ENCODE assay signal across 8 cellular contexts in the genomic region with DNA sequence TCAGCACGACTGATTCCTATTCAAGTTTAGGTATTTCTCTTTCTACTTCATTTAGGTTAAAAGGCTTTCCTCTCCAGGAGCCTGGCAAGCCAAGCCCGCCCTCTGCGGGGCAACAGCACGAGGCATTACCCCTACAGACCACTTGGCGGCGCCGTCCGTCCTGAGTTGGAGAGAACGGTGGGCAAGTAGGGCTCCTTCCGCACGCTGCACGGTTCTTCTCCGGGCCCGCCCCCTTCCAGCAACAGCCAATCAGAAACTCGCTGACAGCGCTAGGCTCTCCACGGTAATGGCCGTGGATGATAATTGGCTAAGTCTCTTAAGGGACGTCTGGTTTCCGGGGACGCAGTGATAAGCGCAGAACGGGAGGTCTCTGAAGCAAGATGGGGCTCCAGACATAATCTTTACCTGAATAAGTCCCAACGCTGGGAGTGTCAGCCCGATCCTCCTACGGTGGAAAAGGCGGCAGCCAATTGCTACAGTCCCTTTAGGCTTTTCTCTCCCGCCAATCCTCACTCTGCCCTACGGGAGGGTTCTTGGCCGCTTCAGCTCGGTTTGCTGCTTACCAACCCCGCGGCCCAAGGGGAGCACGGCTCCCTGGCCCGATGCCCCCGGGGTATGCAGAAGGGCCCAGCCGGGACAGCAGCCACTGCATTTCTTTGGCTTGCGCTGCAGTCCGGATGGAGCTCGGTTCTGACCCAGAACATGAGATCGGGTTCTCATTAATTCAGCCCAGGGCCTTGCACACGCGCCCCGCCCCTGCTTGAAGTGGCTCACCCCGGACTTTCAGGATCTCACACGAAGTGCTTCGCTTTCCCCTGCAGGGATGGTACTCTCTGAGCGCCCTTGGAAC.
A peak's percentile ranks its signal among the peaks of the same experiment; 100 is the strongest.
DNase-seq lines count a peak whose midpoint lies in the region; ATAC-seq, FAIRE-seq and TF ChIP-seq lines count a peak whose summit lies in the region.

No MANE protein-coding gene starts in this region.

- peak; percentile 98 for FAIRE-seq in GM12891 (lab: Jason Lieb, UNC)

- ATAC-seq in HG02840 (IDR thresholded peaks at IDR 0.05; ENCODE audit: low FRiP score, unreplicated experiment) (peak; percentile 100), psoas muscle (peak; percentile 100)

- intact Hi-C loops in psoas muscle (cut with DNase I) = loop anchor here in 1 of 2 donors (5.0 kb wide), 1 partner anchor 521 kb away; the partner anchor contains the start of gene COX7A2L
- intact Hi-C loops in uterus (cut with DNase I; ENCODE audit: low total_unique reads) = no loop called here

- peak overlapping the region; percentile 76 for H3K27ac Mint-ChIP-seq in T-helper 1 cell treated with Interleukin-12 subunit alpha and Interleukin-12 subunit beta and Interleukin-4 antibody, amounts not matched to agents 30 μg/mL and 1 μg/mL, for 36 hours

- no peaks in the 10 kb centered on the region for H3K36me3 Mint-ChIP-seq in T-helper 1 cell treated with Interleukin-12 subunit alpha and Interleukin-12 subunit beta and Interleukin-4 antibody, amounts not matched to agents 30 μg/mL and 1 μg/mL, for 36 hours (ENCODE audit: low read depth)

- H3K27me3 ChIP-seq in right atrium auricular region (no peaks in the 10 kb centered on the region), psoas muscle (ENCODE audit: insufficient read depth in 3 of 3, low read length in 2 of 3) (no peaks in the 10 kb centered on the region), uterus (no peaks in the 10 kb centered on the region)

- H3K4me1 ChIP-seq in right atrium auricular region (peaks cover 0 to 9% of the 10 kb centered on the region in 2 donors), psoas muscle (peaks cover 6% of the 10 kb centered on the region), uterus (no peaks in the 10 kb centered on the region)

- H3K36me3 ChIP-seq in right atrium auricular region (no peaks in the 10 kb centered on the region), psoas muscle (ENCODE audit: insufficient read depth in 1 of 2, low read depth in 1 of 2) (no peaks in the 10 kb centered on the region), uterus (no peaks in the 10 kb centered on the region)

- H3K4me3 Mint-ChIP-seq in T-helper 1 cell treated with Interleukin-12 subunit alpha and Interleukin-12 subunit beta and Interleukin-4 antibody, amounts not matched to agents 30 μg/mL and 1 μg/mL, for 36 hours = peak overlapping the region; percentile 96

- peak; percentile 95 to 96 for TF ChIP-seq CTCF in right atrium auricular region (IDR thresholded peaks at IDR 0.05)
- peak; percentile 96 for TF ChIP-seq CTCF in psoas muscle (IDR thresholded peaks at IDR 0.05)
- peak; percentile 95 to 97 (median 96) for TF ChIP-seq CTCF in uterus (IDR thresholded peaks at IDR 0.05)

- peak overlapping the region; percentile 54 to 62 for H3K4me3 ChIP-seq in right atrium auricular region
- peak overlapping the region; percentile 74 for H3K4me3 ChIP-seq in psoas muscle
- peak overlapping the region; percentile 45 to 56 for H3K4me3 ChIP-seq in uterus

- no peaks in the 10 kb centered on the region for H3K9me3 ChIP-seq in right atrium auricular region
- H3K9me3 ChIP-seq in psoas muscle = no peaks in the 10 kb centered on the region
- no peaks in the 10 kb centered on the region for H3K9me3 ChIP-seq in uterus

- TF ChIP-seq POLR2A in GM12891 (IDR thresholded peaks at IDR 0.05; ENCODE audit: low read depth, low read length) (peak; percentile 81), uterus (IDR thresholded peaks at IDR 0.05) (peak; percentile 47 to 60)

- DNase-seq in GM12891 (ENCODE audit: insufficient read length, low spot score) = peak; percentile 74
- DNase-seq in NCI-H1436 treated with DMSO at 0.1 percent for 48 hours (lab: John Stamatoyannopoulos, UW) = peak; percentile 95
- peak; percentile 71 to 99 (median 95) for DNase-seq in anterior cingulate cortex (lab: John Stamatoyannopoulos, UW)
- peak; percentile 96 for DNase-seq in right atrium auricular region (ENCODE audit: low spot score)
- peak; percentile 95 to 98 for DNase-seq in psoas muscle
- peak; percentile 96 for DNase-seq in uterus

- H3K27ac ChIP-seq in right atrium auricular region (peak overlapping the region; percentile 52 to 77), psoas muscle (peak overlapping the region; percentile 78), uterus (peak overlapping the region; percentile 77 to 90)

- H3K9me3 Mint-ChIP-seq in T-helper 1 cell treated with Interleukin-12 subunit alpha and Interleukin-12 subunit beta and Interleukin-4 antibody, amounts not matched to agents 30 μg/mL and 1 μg/mL, for 36 hours = no peaks in the 10 kb centered on the region

- H3K27me3 Mint-ChIP-seq in T-helper 1 cell treated with Interleukin-12 subunit alpha and Interleukin-12 subunit beta and Interleukin-4 antibody, amounts not matched to agents 30 μg/mL and 1 μg/mL, for 36 hours (ENCODE audit: low read depth) = peaks cover 13% of the 10 kb centered on the region

- WGBS in psoas muscle, 3 donors = 1% methylated on average over 48 of the region's 48 CpGs

- peaks cover 10% of the 10 kb centered on the region for H3K4me1 Mint-ChIP-seq in T-helper 1 cell treated with Interleukin-12 subunit alpha and Interleukin-12 subunit beta and Interleukin-4 antibody, amounts not matched to agents 30 μg/mL and 1 μg/mL, for 36 hours (ENCODE audit: low read depth)

TF ChIP-seq in GM12891, 5 proteins besides CTCF, POLR2A, EP300 and RAD21:
- TF ChIP-seq TAF1 (IDR thresholded peaks at IDR 0.05; ENCODE audit: low read depth, low read length) (peak; percentile 63; the same call in 1 of the 2 replicates), PAX5 (IDR thresholded peaks at IDR 0.05; ENCODE audit: insufficient read depth, low read length, severe bottlenecking) (no peak), SPI1 (IDR thresholded peaks at IDR 0.05; ENCODE audit: low read depth, low read length) (peak; percentile 14; the same call in 1 of the 2 replicates), POLR2AphosphoS5 (IDR thresholded peaks at IDR 0.05; ENCODE audit: low read depth, low read length) (peak; percentile 58), POU2F2 (IDR thresholded peaks at IDR 0.05; ENCODE audit: low read depth, low read length) (peak; percentile 68)

Comparison
In these comparisons a context has a peak if more than half of its experiments do, and no peak if none do; other contexts are left out.
1. Peak in every context shown above with its lines: DNase-seq, ATAC-seq, H3K4me3 ChIP-seq and H3K27ac ChIP-seq.